Comparison of ENCODE assay signal across 8 cellular contexts in the genomic region with DNA sequence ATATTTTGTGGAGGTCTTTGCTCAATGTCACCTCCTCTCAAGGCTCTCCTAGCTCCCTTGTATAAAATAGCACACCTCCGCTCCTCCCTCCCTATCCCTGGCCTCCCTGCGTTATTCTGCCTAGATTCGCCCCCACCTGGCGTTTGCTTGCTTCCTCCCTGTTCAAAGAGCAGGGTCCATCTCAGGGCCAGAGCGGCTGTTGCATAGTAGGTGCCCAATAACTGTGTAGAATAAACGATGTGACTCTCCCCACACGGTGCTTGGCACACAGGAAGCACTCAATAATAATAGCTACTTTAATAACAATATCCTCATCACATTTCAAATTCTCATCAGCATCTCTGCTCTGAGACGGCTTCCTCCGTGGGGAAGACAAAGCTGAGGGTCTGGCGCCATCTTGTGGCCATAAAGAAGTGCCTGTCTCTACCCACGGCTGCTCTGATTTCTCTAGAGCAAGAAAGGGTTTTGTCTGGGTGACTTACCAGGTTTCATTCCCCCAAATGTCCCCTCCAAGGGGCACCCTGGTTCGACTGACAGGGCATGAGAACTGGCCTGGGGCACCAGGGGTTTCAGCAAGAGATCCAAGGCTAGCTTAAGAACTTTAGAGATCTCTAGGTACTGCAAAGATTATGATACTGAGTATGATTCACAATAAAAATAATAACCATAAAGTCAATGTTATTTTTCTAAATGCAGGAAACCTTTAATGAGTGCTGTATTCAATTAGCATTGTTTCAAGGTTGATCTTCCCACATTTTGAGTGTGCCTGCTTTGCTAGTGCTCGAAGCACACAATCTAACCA. TPM values are rescaled to one million over a fixed set of nuclear protein-coding genes. Genes with fewer than 3 reads are reported as not detected.
A peak's percentile ranks its signal among the peaks of the same experiment; 100 is the strongest.
DNase-seq lines count a peak whose midpoint lies in the region; ATAC-seq and TF ChIP-seq lines count a peak whose summit lies in the region.

No MANE protein-coding gene starts in this region.

- H3K27me3 ChIP-seq in Karpas-422 (ENCODE audit: low read length), result no peaks in the 10 kb centered on the region
- H3K27me3 ChIP-seq in neuronal stem cell (ENCODE audit: control insufficient read depth in 3 of 3, insufficient read depth in 3 of 3, low read depth in 1 of 3, low read length in 3 of 3), result no peaks in the 10 kb centered on the region

- peaks cover 31% of the 10 kb centered on the region for H3K4me1 Mint-ChIP-seq in activated T-cell treated with anti-CD3 and anti-CD28 coated beads, Interleukin-2, amount 50 U/mL, for 72 hours (ENCODE audit: low read depth)

- no peak overlapping the region for H2BK12ac ChIP-seq in neuronal stem cell (ENCODE audit: low read length)

- peak overlapping the region; percentile 16 for H3K27ac Mint-ChIP-seq in activated T-cell treated with anti-CD3 and anti-CD28 coated beads, Interleukin-2, amount 50 U/mL, for 72 hours

- H3K4me1 ChIP-seq in Karpas-422 (ENCODE audit: low read length), result no peaks in the 10 kb centered on the region
- H3K4me1 ChIP-seq in neuronal stem cell (ENCODE audit: control insufficient read depth in 2 of 2, insufficient read depth in 1 of 2, low read depth in 1 of 2, low read length in 2 of 2), result peaks cover 4 to 7% of the 10 kb centered on the region in 2 donors

- H3K9me3 ChIP-seq in Karpas-422 (ENCODE audit: low read length) (no peaks in the 10 kb centered on the region), neuronal stem cell (replicated peaks in 1 of 2; ENCODE audit: control insufficient read depth in 2 of 2, insufficient read depth in 1 of 2, low read depth in 1 of 2, low read length in 2 of 2) (no peaks in the 10 kb centered on the region)

- no peaks in the 10 kb centered on the region for H4K20me1 ChIP-seq in Karpas-422 (ENCODE audit: insufficient read depth, low read depth, low read length)

- H2BK120ac ChIP-seq in neuronal stem cell (ENCODE audit: low read depth, low read length), result no peak overlapping the region

- no peaks in the 10 kb centered on the region for H3K36me3 Mint-ChIP-seq in activated T-cell treated with anti-CD3 and anti-CD28 coated beads, Interleukin-2, amount 50 U/mL, for 72 hours (ENCODE audit: insufficient read depth in 2 of 2)

- H3K14ac ChIP-seq in neuronal stem cell (ENCODE audit: low read length), result no peak overlapping the region

- H3K4ac ChIP-seq in neuronal stem cell (ENCODE audit: low read length), result no peak overlapping the region

- no peak overlapping the region for H4K8ac ChIP-seq in neuronal stem cell (ENCODE audit: low read depth, low read length)

- H3K9me2 ChIP-seq in Karpas-422 (replicated peaks; ENCODE audit: insufficient read depth, low read length), result no peaks in the 10 kb centered on the region

- DNase-seq in DMS53 (lab: John Stamatoyannopoulos, UW), result peak; percentile 82
- DNase-seq in Karpas-422, result peak; percentile 93
- DNase-seq in RPMI7951 (ENCODE audit: low read depth), result peak; percentile 74
- peak; percentile 77 to 79 for DNase-seq in activated T-cell treated with anti-CD3 and anti-CD28 coated beads, Interleukin-2, amount 50 U/mL, for 72 hours
- DNase-seq in fibroblast of pulmonary artery (ENCODE audit: low read depth), result peak; percentile 89
- peak; percentile 83 for DNase-seq in neuronal stem cell (ENCODE audit: low spot score)
- peak; percentile 65 for DNase-seq in stromal cell of bone marrow (ENCODE audit: low read depth)
- no peak for DNase-seq in mesenteric fat pad (ENCODE audit: low spot score)

- H3K79me2 ChIP-seq in Karpas-422 (ENCODE audit: low read length), result no peaks in the 10 kb centered on the region

- ATAC-seq in activated T-cell treated with anti-CD3 and anti-CD28 coated beads, Interleukin-2, amount 50 U/mL, for 72 hours (replicated peaks in 1 of 2), result peak; percentile 53 to 59

- H3K4me3 ChIP-seq in Karpas-422 (ENCODE audit: low read length) (no peak overlapping the region), fibroblast of pulmonary artery (replicated peaks; ENCODE audit: low read depth, low read length) (no peak overlapping the region), neuronal stem cell (ENCODE audit: low read length in 2 of 2) (no peak overlapping the region)

- H3K36me3 ChIP-seq in Karpas-422 (ENCODE audit: insufficient read depth, low read length), result no peaks in the 10 kb centered on the region
- peaks cover 19 to 65% of the 10 kb centered on the region in 2 donors for H3K36me3 ChIP-seq in neuronal stem cell (replicated peaks in 1 of 2; ENCODE audit: control insufficient read depth in 2 of 2, insufficient read depth in 2 of 2, low read length in 2 of 2)

- WGBS in neuronal stem cell (ENCODE audit: extremely low coverage in 2 of 2, insufficient read length in 2 of 2, insufficient replicate concordance in 1 of 2), 2 donors, result no CpG with 5 or more reads among the region's 13 CpGs

- peaks cover 10% of the 10 kb centered on the region for H3K79me1 ChIP-seq in neuronal stem cell (ENCODE audit: low read depth, low read length)

- peaks cover 50% of the 10 kb centered on the region for H3K27me3 Mint-ChIP-seq in activated T-cell treated with anti-CD3 and anti-CD28 coated beads, Interleukin-2, amount 50 U/mL, for 72 hours (ENCODE audit: low read depth)

- H3K4me2 ChIP-seq in Karpas-422 (ENCODE audit: low read depth, low read length, poor library complexity, severe bottlenecking) (no peak overlapping the region), neuronal stem cell (ENCODE audit: insufficient read depth, low read length, poor library complexity, severe bottlenecking) (no peak overlapping the region)

- no peak overlapping the region for H2AK5ac ChIP-seq in neuronal stem cell (ENCODE audit: low read depth, low read length)

- peak; percentile 95 for TF ChIP-seq CTCF in fibroblast of pulmonary artery (IDR thresholded peaks at IDR 0.05; ENCODE audit: low read length, missing control alignments)

- H3K9ac ChIP-seq in Karpas-422 (ENCODE audit: low read length), result no peak overlapping the region
- H3K9ac ChIP-seq in neuronal stem cell (ENCODE audit: low read depth, low read length, poor library complexity), result no peak overlapping the region

- no peak overlapping the region for H4K91ac ChIP-seq in neuronal stem cell (ENCODE audit: low read depth, low read length, poor library complexity)

- H3K18ac ChIP-seq in neuronal stem cell (ENCODE audit: low read length), result no peak overlapping the region

- H3K23ac ChIP-seq in neuronal stem cell (ENCODE audit: low read depth, low read length, poor library complexity), result no peak overlapping the region

- H2AFZ ChIP-seq in Karpas-422 (ENCODE audit: low read length), result no peak overlapping the region
- no peak overlapping the region for H2AFZ ChIP-seq in neuronal stem cell (ENCODE audit: low read length)

- H3K9me3 Mint-ChIP-seq in activated T-cell treated with anti-CD3 and anti-CD28 coated beads, Interleukin-2, amount 50 U/mL, for 72 hours, result no peaks in the 10 kb centered on the region

- no peak overlapping the region for H3K27ac ChIP-seq in Karpas-422 (ENCODE audit: low read length)
- no peak overlapping the region for H3K27ac ChIP-seq in neuronal stem cell (replicated peaks; ENCODE audit: low read length)

- no peak overlapping the region for H2BK5ac ChIP-seq in neuronal stem cell (ENCODE audit: low read length)

- H3K4me3 Mint-ChIP-seq in activated T-cell treated with anti-CD3 and anti-CD28 coated beads, Interleukin-2, amount 50 U/mL, for 72 hours, result no peak overlapping the region

- no peak overlapping the region for H2BK15ac ChIP-seq in neuronal stem cell (ENCODE audit: low read length)

RNA-seq across cellular contexts. Expression of a gene that starts 16.1 kb away (rescaled TPM):
- total RNA-seq in Karpas-422 (2014; rRNA removed; shearing (Covaris generic); ENCODE audit: low replicate concordance), result not detected in 2 replicates
- total RNA-seq in RPMI7951 (2014; rRNA removed; shearing (Covaris generic)), result 72.2 and 84.3 TPM in 2 replicates
- total RNA-seq in activated T-cell treated with anti-CD3 and anti-CD28 coated beads, Interleukin-2, amount 50 U/mL, for 72 hours, result 1 to 10 TPM in 1 of 2 donors, under 1 TPM in 1; 0.67 to 2.8 TPM
- 243 TPM for polyA plus RNA-seq in neuronal stem cell (2013, experiment 1 of 2)
- 246 TPM for polyA plus RNA-seq in neuronal stem cell (2013, experiment 2 of 2)
- total RNA-seq in mesenteric fat pad, result 89.5 TPM

RNA-seq across cellular contexts. Expression of a gene that starts 52.9 kb away (rescaled TPM):
- total RNA-seq in Karpas-422 (2014; rRNA removed; shearing (Covaris generic); ENCODE audit: low replicate concordance), result not detected in 2 replicates
- not detected in 2 replicates for total RNA-seq in RPMI7951 (2014; rRNA removed; shearing (Covaris generic))
- total RNA-seq in activated T-cell treated with anti-CD3 and anti-CD28 coated beads, Interleukin-2, amount 50 U/mL, for 72 hours, result not detected
- polyA plus RNA-seq in neuronal stem cell (2013, experiment 1 of 2), result 2.4 TPM
- 2.7 TPM for polyA plus RNA-seq in neuronal stem cell (2013, experiment 2 of 2)
- 5.0 TPM for total RNA-seq in mesenteric fat pad

Comparison
In these comparisons a context has a peak if more than half of its experiments do, and no peak if none do; other contexts are left out.
1. RNA of a gene that starts 16.1 kb away (total RNA-seq): 89.5 TPM in mesenteric fat pad (single experiment) and 72.2 to 84.3 TPM in RPMI7951; 0.67 to 2.8 TPM in activated T-cell treated with anti-CD3 and anti-CD28 coated beads, Interleukin-2, amount 50 U/mL, for 72 hours and not detected in Karpas-422; every median in the first group is over 10 times any median in the second.